ENCODE assay signal across 27 cellular contexts in genomic region chr1:190262538-190262937, GRCh38.
A peak's percentile ranks its signal among the peaks of the same experiment; 100 is the strongest.
DNase-seq lines count a peak whose midpoint lies in the region; FAIRE-seq and TF ChIP-seq lines count a peak whose summit lies in the region.
"Had no signal": no experiment of that assay in that cellular context is flagged by ENCODE, and none has a peak within 500 bp of the region (broad histone marks: within the 10 kb centered on the region; RNA-seq: fewer than 3 reads in every experiment).

No MANE protein-coding gene starts in this region.

- no peaks in the 10 kb centered on the region for H3K4me1 ChIP-seq in right atrium auricular region
- H3K4me1 ChIP-seq: A549; BLaER1 treated with 17β-estradiol and CSF1 and Interleukin-3, amounts not matched to agents 10 nM and 100 nM; Caco-2 had no signal

- no peak overlapping the region for H3K4me2 ChIP-seq in SU-DHL-6 (ENCODE audit: low read depth, low read length, poor library complexity, severe bottlenecking)
- H3K4me2 ChIP-seq: A549; BLaER1 treated with 17β-estradiol and CSF1 and Interleukin-3, amounts not matched to agents 10 nM and 100 nM had no signal

- H3K27me3 Mint-ChIP-seq in neural crest cell (ENCODE audit: low read depth): no peaks in the 10 kb centered on the region
- H3K27me3 Mint-ChIP-seq: B cell; CD4-positive, alpha-beta T cell had no signal

- H4K20me1 ChIP-seq in SU-DHL-6 (ENCODE audit: low read depth, low read length): no peaks in the 10 kb centered on the region
- H4K20me1 ChIP-seq: BLaER1 treated with 17β-estradiol and CSF1 and Interleukin-3, amounts not matched to agents 10 nM and 100 nM had no signal

- H3K36me3 Mint-ChIP-seq in neural crest cell (ENCODE audit: low read depth): no peaks in the 10 kb centered on the region
- H3K36me3 Mint-ChIP-seq: CD8-positive, alpha-beta T cell had no signal

- H3K27me3 ChIP-seq in SU-DHL-6 (ENCODE audit: low read length) (no peaks in the 10 kb centered on the region), right atrium auricular region (no peaks in the 10 kb centered on the region)
- H3K27me3 ChIP-seq: BLaER1 treated with 17β-estradiol and CSF1 and Interleukin-3, amounts not matched to agents 10 nM and 100 nM had no signal

- peak; percentile 63 for FAIRE-seq in D721Med (lab: Jason Lieb, UNC)
- FAIRE-seq: A549, G401.6, GM12891, GM19239 had no signal

- no peak overlapping the region for H3K9ac ChIP-seq in SU-DHL-6 (ENCODE audit: low read length)
- H3K9ac ChIP-seq: BLaER1 treated with 17β-estradiol and CSF1 and Interleukin-3, amounts not matched to agents 10 nM and 100 nM had no signal

- H3K27ac Mint-ChIP-seq in neural crest cell (ENCODE audit: unreplicated experiment): peak overlapping the region; percentile 31
- H3K27ac Mint-ChIP-seq: B cell; CD4-positive, alpha-beta T cell; CD8-positive, alpha-beta T cell had no signal

- H3K4me1 Mint-ChIP-seq in neural crest cell: no peaks in the 10 kb centered on the region
- H3K4me1 Mint-ChIP-seq: B cell had no signal

- TF ChIP-seq CTCF in D721Med (IDR thresholded peaks at IDR 0.05; ENCODE audit: insufficient read depth, missing control alignments) (no peak), SU-DHL-6 (IDR thresholded peaks at IDR 0.05; ENCODE audit: insufficient read depth, low read length, poor library complexity, severe bottlenecking) (no peak), neural crest cell (conservative IDR thresholded peaks at IDR 0.05) (no peak), right atrium auricular region (IDR thresholded peaks at IDR 0.05) (no peak)

- H3K79me2 ChIP-seq in SU-DHL-6 (ENCODE audit: insufficient read depth, low read length): no peaks in the 10 kb centered on the region

- H3K9me3 Mint-ChIP-seq in neural crest cell: peaks cover 2% of the 10 kb centered on the region

- H3F3A ChIP-seq in SU-DHL-6 (ENCODE audit: insufficient read depth): no peaks in the 10 kb centered on the region

- H3K4me3 ChIP-seq in SU-DHL-6 (ENCODE audit: insufficient read depth, low read length, poor library complexity, severe bottlenecking): no peak overlapping the region
- H3K4me3 ChIP-seq in right atrium auricular region: no peak overlapping the region
- H3K4me3 ChIP-seq: A549; BLaER1 treated with 17β-estradiol and CSF1 and Interleukin-3, amounts not matched to agents 10 nM and 100 nM had no signal

- no peak overlapping the region for H3K4me3 Mint-ChIP-seq in neural crest cell
- H3K4me3 Mint-ChIP-seq: B cell; CD4-positive, alpha-beta T cell; CD8-positive, alpha-beta T cell had no signal

- H3K9me2 ChIP-seq in SU-DHL-6 (replicated peaks; ENCODE audit: insufficient read depth, low read length): no peaks in the 10 kb centered on the region

- H3K27ac ChIP-seq in SU-DHL-6 (ENCODE audit: low read depth, low read length) (no peak overlapping the region), right atrium auricular region (no peak overlapping the region)
- H3K27ac ChIP-seq: 22Rv1; A549; BLaER1 treated with 17β-estradiol and CSF1 and Interleukin-3, amounts not matched to agents 10 nM and 100 nM; C4-2B had no signal

- DNase-seq in D721Med (ENCODE audit: insufficient read length, low spot score) (no peak), HT1080 (ENCODE audit: low read depth) (peak; percentile 2), neural crest cell (ENCODE audit: low read depth, low spot score) (no peak), superior temporal gyrus (ENCODE audit: extremely low spot score) (no peak), right atrium auricular region (ENCODE audit: low spot score) (no peak), mesenteric fat pad (ENCODE audit: low spot score) (no peak)
- DNase-seq: AML-193; Caco-2; Calu3; CD4-positive, alpha-beta T cell; CD8-positive, alpha-beta T cell; DMS 273 treated with DMSO at 0.1 percent for 48 hours; DMS153; DMS53; DMS79; DND-41; EL; GF-D8 had no signal

- peak overlapping the region; percentile 51 for H2AFZ ChIP-seq in SU-DHL-6 (ENCODE audit: low read depth, low read length, severe bottlenecking)

- H3K9me3 ChIP-seq in SU-DHL-6 (ENCODE audit: insufficient read depth, low read length) (no peaks in the 10 kb centered on the region), right atrium auricular region (no peaks in the 10 kb centered on the region)
- H3K9me3 ChIP-seq: A549; BLaER1 treated with 17β-estradiol and CSF1 and Interleukin-3, amounts not matched to agents 10 nM and 100 nM; Caco-2 had no signal

- no peaks in the 10 kb centered on the region for H3K36me3 ChIP-seq in SU-DHL-6 (ENCODE audit: low read length)
- H3K36me3 ChIP-seq in right atrium auricular region: no peaks in the 10 kb centered on the region
- H3K36me3 ChIP-seq: BLaER1 treated with 17β-estradiol and CSF1 and Interleukin-3, amounts not matched to agents 10 nM and 100 nM had no signal
